In the genomic region with DNA sequence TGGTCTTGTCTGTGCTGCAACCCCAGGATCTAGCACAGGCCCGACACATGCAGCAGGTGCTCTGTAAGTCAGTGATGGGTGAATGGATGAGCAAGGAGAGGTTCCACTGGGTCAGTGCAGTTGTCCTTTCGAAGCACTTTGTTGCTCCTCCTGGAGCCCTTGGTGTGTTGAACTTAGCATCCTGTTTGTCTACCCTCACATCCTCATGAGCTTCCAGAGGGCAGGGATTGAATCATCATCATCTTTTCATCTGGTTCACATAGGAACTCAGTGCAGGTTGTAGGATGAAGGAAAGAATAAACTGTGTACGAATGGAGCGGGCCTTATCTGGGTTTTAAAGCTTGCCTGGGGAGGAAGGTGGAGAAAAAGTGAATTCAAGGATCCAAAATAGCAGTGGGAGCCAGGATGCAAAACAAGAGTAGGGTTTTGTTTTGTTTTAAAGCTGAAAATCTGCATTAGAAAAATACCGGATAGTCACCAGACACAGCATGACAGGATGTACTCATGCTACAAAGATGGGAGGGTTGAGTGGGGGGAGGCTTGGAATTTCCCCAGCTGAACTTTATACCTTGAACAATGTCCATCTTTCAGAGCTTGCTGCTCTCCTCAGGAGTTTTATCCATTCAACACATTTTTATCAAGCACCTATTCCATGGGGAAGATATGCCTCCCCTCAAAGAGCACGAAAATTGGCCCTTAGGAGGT, we compare ENCODE assay signal across 1 cellular context.
TF ChIP-seq lines count a peak whose summit lies in the region.

No MANE protein-coding gene starts in this region.

TF ChIP-seq in HepG2, 621 proteins besides CTCF, POLR2A, EP300 and RAD21 (continued from another document):
- TF ChIP-seq, protein P1, sequence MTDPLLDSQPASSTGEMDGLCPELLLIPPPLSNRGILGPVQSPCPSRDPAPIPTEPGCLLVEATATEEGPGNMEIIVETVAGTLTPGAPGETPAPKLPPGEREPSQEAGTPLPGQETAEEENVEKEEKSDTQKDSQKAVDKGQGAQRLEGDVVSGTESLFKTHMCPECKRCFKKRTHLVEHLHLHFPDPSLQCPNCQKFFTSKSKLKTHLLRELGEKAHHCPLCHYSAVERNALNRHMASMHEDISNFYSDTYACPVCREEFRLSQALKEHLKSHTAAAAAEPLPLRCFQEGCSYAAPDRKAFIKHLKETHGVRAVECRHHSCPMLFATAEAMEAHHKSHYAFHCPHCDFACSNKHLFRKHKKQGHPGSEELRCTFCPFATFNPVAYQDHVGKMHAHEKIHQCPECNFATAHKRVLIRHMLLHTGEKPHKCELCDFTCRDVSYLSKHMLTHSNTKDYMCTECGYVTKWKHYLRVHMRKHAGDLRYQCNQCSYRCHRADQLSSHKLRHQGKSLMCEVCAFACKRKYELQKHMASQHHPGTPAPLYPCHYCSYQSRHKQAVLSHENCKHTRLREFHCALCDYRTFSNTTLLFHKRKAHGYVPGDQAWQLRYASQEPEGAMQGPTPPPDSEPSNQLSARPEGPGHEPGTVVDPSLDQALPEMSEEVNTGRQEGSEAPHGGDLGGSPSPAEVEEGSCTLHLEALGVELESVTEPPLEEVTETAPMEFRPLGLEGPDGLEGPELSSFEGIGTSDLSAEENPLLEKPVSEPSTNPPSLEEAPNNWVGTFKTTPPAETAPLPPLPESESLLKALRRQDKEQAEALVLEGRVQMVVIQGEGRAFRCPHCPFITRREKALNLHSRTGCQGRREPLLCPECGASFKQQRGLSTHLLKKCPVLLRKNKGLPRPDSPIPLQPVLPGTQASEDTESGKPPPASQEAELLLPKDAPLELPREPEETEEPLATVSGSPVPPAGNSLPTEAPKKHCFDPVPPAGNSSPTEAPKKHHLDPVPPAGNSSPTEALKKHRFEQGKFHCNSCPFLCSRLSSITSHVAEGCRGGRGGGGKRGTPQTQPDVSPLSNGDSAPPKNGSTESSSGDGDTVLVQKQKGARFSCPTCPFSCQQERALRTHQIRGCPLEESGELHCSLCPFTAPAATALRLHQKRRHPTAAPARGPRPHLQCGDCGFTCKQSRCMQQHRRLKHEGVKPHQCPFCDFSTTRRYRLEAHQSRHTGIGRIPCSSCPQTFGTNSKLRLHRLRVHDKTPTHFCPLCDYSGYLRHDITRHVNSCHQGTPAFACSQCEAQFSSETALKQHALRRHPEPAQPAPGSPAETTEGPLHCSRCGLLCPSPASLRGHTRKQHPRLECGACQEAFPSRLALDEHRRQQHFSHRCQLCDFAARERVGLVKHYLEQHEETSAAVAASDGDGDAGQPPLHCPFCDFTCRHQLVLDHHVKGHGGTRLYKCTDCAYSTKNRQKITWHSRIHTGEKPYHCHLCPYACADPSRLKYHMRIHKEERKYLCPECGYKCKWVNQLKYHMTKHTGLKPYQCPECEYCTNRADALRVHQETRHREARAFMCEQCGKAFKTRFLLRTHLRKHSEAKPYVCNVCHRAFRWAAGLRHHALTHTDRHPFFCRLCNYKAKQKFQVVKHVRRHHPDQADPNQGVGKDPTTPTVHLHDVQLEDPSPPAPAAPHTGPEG (CRISPR knock-in tag; IDR thresholded peaks at IDR 0.05) = no peak
- TF ChIP-seq FIP1L1 (IDR thresholded peaks at IDR 0.05; ENCODE audit: borderline replicate concordance, insufficient read depth, low read depth, low read length) (no peak), CBX2 (IDR thresholded peaks at IDR 0.05; ENCODE audit: low read depth, low read length) (no peak), CBX2 (CRISPR knock-in tag; IDR thresholded peaks at IDR 0.05; ENCODE audit: low read depth) (no peak), PCBP2 (optimal IDR thresholded peaks at IDR 0.05; ENCODE audit: low read depth, low read length, poor library complexity, severe bottlenecking) (no peak), SOX5 (CRISPR knock-in tag; IDR thresholded peaks at IDR 0.05; ENCODE audit: borderline replicate concordance) (peak; percentile 69; the same call in 1 of the 2 replicates), DPF2 (CRISPR knock-in tag; IDR thresholded peaks at IDR 0.05; ENCODE audit: borderline replicate concordance, low read depth) (0 out of 2 replicates have a peak, but pooled peaks have one; percentile 14), KDM4B (CRISPR knock-in tag; IDR thresholded peaks at IDR 0.05) (no peak), FOXA3 (CRISPR knock-in tag; IDR thresholded peaks at IDR 0.05) (peak; percentile 38; the same call in 1 of the 2 replicates), ZNF703 (CRISPR knock-in tag; IDR thresholded peaks at IDR 0.05; ENCODE audit: borderline replicate concordance) (no peak), CAMTA2 (CRISPR knock-in tag; IDR thresholded peaks at IDR 0.05; ENCODE audit: borderline replicate concordance) (no peak), SRSF9 (IDR thresholded peaks at IDR 0.05; ENCODE audit: borderline replicate concordance, insufficient read depth, low read depth, low read length, poor library complexity, severe bottlenecking) (no peak)
- TF ChIP-seq, protein P2, sequence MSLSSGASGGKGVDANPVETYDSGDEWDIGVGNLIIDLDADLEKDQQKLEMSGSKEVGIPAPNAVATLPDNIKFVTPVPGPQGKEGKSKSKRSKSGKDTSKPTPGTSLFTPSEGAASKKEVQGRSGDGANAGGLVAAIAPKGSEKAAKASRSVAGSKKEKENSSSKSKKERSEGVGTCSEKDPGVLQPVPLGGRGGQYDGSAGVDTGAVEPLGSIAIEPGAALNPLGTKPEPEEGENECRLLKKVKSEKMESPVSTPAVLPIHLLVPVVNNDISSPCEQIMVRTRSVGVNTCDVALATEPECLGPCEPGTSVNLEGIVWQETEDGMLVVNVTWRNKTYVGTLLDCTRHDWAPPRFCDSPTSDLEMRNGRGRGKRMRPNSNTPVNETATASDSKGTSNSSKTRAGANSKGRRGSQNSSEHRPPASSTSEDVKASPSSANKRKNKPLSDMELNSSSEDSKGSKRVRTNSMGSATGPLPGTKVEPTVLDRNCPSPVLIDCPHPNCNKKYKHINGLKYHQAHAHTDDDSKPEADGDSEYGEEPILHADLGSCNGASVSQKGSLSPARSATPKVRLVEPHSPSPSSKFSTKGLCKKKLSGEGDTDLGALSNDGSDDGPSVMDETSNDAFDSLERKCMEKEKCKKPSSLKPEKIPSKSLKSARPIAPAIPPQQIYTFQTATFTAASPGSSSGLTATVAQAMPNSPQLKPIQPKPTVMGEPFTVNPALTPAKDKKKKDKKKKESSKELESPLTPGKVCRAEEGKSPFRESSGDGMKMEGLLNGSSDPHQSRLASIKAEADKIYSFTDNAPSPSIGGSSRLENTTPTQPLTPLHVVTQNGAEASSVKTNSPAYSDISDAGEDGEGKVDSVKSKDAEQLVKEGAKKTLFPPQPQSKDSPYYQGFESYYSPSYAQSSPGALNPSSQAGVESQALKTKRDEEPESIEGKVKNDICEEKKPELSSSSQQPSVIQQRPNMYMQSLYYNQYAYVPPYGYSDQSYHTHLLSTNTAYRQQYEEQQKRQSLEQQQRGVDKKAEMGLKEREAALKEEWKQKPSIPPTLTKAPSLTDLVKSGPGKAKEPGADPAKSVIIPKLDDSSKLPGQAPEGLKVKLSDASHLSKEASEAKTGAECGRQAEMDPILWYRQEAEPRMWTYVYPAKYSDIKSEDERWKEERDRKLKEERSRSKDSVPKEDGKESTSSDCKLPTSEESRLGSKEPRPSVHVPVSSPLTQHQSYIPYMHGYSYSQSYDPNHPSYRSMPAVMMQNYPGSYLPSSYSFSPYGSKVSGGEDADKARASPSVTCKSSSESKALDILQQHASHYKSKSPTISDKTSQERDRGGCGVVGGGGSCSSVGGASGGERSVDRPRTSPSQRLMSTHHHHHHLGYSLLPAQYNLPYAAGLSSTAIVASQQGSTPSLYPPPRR (CRISPR knock-in tag; IDR thresholded peaks at IDR 0.05; ENCODE audit: borderline replicate concordance) = peak; percentile 35; the same call in 1 of the 2 replicates
- TF ChIP-seq, protein P3, sequence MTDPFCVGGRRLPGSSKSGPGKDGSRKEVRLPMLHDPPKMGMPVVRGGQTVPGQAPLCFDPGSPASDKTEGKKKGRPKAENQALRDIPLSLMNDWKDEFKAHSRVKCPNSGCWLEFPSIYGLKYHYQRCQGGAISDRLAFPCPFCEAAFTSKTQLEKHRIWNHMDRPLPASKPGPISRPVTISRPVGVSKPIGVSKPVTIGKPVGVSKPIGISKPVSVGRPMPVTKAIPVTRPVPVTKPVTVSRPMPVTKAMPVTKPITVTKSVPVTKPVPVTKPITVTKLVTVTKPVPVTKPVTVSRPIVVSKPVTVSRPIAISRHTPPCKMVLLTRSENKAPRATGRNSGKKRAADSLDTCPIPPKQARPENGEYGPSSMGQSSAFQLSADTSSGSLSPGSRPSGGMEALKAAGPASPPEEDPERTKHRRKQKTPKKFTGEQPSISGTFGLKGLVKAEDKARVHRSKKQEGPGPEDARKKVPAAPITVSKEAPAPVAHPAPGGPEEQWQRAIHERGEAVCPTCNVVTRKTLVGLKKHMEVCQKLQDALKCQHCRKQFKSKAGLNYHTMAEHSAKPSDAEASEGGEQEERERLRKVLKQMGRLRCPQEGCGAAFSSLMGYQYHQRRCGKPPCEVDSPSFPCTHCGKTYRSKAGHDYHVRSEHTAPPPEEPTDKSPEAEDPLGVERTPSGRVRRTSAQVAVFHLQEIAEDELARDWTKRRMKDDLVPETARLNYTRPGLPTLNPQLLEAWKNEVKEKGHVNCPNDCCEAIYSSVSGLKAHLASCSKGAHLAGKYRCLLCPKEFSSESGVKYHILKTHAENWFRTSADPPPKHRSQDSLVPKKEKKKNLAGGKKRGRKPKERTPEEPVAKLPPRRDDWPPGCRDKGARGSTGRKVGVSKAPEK (CRISPR knock-in tag; IDR thresholded peaks at IDR 0.05; ENCODE audit: borderline replicate concordance) = no peak
- TF ChIP-seq, protein P4, sequence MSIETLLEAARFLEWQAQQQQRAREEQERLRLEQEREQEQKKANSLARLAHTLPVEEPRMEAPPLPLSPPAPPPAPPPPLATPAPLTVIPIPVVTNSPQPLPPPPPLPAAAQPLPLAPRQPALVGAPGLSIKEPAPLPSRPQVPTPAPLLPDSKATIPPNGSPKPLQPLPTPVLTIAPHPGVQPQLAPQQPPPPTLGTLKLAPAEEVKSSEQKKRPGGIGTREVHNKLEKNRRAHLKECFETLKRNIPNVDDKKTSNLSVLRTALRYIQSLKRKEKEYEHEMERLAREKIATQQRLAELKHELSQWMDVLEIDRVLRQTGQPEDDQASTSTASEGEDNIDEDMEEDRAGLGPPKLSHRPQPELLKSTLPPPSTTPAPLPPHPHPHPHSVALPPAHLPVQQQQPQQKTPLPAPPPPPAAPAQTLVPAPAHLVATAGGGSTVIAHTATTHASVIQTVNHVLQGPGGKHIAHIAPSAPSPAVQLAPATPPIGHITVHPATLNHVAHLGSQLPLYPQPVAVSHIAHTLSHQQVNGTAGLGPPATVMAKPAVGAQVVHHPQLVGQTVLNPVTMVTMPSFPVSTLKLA (IDR thresholded peaks at IDR 0.05) = no peak
- TF ChIP-seq, protein P5, sequence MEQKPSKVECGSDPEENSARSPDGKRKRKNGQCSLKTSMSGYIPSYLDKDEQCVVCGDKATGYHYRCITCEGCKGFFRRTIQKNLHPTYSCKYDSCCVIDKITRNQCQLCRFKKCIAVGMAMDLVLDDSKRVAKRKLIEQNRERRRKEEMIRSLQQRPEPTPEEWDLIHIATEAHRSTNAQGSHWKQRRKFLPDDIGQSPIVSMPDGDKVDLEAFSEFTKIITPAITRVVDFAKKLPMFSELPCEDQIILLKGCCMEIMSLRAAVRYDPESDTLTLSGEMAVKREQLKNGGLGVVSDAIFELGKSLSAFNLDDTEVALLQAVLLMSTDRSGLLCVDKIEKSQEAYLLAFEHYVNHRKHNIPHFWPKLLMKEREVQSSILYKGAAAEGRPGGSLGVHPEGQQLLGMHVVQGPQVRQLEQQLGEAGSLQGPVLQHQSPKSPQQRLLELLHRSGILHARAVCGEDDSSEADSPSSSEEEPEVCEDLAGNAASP (CRISPR knock-in tag; IDR thresholded peaks at IDR 0.05; ENCODE audit: borderline replicate concordance) = 0 out of 2 replicates have a peak, but pooled peaks have one; percentile 26
- TF ChIP-seq, protein P6, sequence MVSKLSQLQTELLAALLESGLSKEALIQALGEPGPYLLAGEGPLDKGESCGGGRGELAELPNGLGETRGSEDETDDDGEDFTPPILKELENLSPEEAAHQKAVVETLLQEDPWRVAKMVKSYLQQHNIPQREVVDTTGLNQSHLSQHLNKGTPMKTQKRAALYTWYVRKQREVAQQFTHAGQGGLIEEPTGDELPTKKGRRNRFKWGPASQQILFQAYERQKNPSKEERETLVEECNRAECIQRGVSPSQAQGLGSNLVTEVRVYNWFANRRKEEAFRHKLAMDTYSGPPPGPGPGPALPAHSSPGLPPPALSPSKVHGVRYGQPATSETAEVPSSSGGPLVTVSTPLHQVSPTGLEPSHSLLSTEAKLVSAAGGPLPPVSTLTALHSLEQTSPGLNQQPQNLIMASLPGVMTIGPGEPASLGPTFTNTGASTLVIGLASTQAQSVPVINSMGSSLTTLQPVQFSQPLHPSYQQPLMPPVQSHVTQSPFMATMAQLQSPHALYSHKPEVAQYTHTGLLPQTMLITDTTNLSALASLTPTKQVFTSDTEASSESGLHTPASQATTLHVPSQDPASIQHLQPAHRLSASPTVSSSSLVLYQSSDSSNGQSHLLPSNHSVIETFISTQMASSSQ (IDR thresholded peaks at IDR 0.05; ENCODE audit: low read depth) = no peak
- TF ChIP-seq, protein P6 (CRISPR knock-in tag; IDR thresholded peaks at IDR 0.05; ENCODE audit: borderline replicate concordance) = 0 out of 2 replicates have a peak, but pooled peaks have one; percentile 38
